1 cellular context compared by ENCODE assay signal in the genomic region with DNA sequence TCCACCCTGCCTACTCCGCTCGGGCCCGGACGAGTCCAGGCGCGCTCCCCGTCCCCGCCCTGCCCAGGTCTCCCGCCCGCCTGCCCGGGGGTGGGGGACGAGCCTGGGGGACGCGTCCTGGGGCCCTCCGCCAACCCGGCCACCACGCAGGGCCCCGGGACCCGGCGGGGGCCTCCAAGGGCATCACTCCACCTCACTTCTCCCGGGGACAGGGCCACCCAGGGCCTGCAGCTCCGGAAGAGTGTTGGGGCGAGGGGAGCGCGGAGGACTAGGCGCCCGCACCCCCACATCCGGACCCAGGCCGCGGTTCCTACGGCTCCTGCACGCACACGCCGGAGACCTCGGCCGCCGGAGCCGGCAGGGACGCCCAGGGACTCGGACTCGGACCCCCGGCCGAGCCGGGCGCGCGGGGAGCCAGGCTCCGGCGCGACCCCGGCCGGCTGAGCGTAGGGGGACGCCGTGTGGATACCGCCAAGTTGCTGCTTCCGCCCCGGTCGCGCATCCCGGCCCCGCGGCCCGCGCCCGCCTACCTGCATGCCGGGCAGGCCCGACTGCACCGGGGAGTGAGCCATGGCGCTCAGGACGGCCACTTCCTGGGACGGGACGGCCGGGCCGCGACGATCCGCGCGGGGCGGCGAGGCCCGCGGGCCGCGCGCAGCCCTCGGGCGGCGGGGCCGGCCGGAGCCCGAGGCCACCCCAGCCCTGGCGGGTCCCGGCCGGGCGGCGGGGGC.
TF ChIP-seq lines count a peak whose summit lies in the region.

No MANE protein-coding gene starts in this region.

TF ChIP-seq in HepG2, 621 proteins besides CTCF, POLR2A, EP300 and RAD21 (continued from another document and continues in another):
- no peak for TF ChIP-seq ZBTB21 (CRISPR knock-in tag; IDR thresholded peaks at IDR 0.05)
- no peak for TF ChIP-seq MIER2 (CRISPR knock-in tag; IDR thresholded peaks at IDR 0.05)
- no peak for TF ChIP-seq RARG (CRISPR knock-in tag; IDR thresholded peaks at IDR 0.05; ENCODE audit: low read depth)
- TF ChIP-seq PLRG1 (conservative IDR thresholded peaks at IDR 0.05) = no peak
- no peak for TF ChIP-seq AKAP8 (CRISPR knock-in tag; IDR thresholded peaks at IDR 0.05)
- no peak for TF ChIP-seq GATA4 (IDR thresholded peaks at IDR 0.05; ENCODE audit: borderline replicate concordance, low read depth)
- TF ChIP-seq ZNF446 (CRISPR knock-in tag; IDR thresholded peaks at IDR 0.05) = peak; percentile 85; the same call in 1 of the 2 replicates
- TF ChIP-seq, protein P1, sequence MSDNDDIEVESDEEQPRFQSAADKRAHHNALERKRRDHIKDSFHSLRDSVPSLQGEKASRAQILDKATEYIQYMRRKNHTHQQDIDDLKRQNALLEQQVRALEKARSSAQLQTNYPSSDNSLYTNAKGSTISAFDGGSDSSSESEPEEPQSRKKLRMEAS (IDR thresholded peaks at IDR 0.05) = peak; percentile 10; the same call in 1 of the 2 replicates
- TF ChIP-seq ZNF552 (CRISPR knock-in tag; IDR thresholded peaks at IDR 0.05; ENCODE audit: borderline replicate concordance) = no peak
- no peak for TF ChIP-seq ZNF644 (CRISPR knock-in tag; IDR thresholded peaks at IDR 0.05; ENCODE audit: low read depth)
- TF ChIP-seq GFI1 (CRISPR knock-in tag; IDR thresholded peaks at IDR 0.05; ENCODE audit: borderline replicate concordance) = no peak
- TF ChIP-seq NCOR1 (IDR thresholded peaks at IDR 0.05; ENCODE audit: borderline replicate concordance, low read length) = no peak
- TF ChIP-seq ZNF792 (CRISPR knock-in tag; IDR thresholded peaks at IDR 0.05) = no peak
- no peak for TF ChIP-seq DNMT3B (CRISPR knock-in tag; conservative IDR thresholded peaks at IDR 0.05)
- no peak for TF ChIP-seq MXD4 (CRISPR knock-in tag; IDR thresholded peaks at IDR 0.05)
- TF ChIP-seq, protein P2, sequence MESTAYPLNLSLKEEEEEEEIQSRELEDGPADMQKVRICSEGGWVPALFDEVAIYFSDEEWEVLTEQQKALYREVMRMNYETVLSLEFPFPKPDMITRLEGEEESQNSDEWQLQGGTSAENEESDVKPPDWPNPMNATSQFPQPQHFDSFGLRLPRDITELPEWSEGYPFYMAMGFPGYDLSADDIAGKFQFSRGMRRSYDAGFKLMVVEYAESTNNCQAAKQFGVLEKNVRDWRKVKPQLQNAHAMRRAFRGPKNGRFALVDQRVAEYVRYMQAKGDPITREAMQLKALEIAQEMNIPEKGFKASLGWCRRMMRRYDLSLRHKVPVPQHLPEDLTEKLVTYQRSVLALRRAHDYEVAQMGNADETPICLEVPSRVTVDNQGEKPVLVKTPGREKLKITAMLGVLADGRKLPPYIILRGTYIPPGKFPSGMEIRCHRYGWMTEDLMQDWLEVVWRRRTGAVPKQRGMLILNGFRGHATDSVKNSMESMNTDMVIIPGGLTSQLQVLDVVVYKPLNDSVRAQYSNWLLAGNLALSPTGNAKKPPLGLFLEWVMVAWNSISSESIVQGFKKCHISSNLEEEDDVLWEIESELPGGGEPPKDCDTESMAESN (CRISPR knock-in tag; conservative IDR thresholded peaks at IDR 0.05) = no peak
- no peak for TF ChIP-seq CENPX (CRISPR knock-in tag; IDR thresholded peaks at IDR 0.05)
- no peak for TF ChIP-seq ZBTB1 (CRISPR knock-in tag; IDR thresholded peaks at IDR 0.05; ENCODE audit: borderline replicate concordance)
- TF ChIP-seq ZFP62 (CRISPR knock-in tag; IDR thresholded peaks at IDR 0.05) = no peak
- TF ChIP-seq ZNF672 (CRISPR knock-in tag; IDR thresholded peaks at IDR 0.05) = no peak
- TF ChIP-seq, protein P3, sequence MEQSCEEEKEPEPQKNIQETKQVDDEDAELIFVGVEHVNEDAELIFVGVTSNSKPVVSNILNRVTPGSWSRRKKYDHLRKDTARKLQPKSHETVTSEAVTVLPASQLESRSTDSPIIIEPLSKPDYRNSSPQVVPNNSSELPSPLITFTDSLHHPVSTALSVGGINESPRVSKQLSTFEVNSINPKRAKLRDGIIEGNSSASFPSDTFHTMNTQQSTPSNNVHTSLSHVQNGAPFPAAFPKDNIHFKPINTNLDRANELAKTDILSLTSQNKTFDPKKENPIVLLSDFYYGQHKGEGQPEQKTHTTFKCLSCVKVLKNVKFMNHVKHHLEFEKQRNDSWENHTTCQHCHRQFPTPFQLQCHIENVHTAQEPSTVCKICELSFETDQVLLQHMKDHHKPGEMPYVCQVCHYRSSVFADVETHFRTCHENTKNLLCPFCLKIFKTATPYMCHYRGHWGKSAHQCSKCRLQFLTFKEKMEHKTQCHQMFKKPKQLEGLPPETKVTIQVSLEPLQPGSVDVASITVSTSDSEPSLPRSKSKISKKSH (CRISPR knock-in tag; IDR thresholded peaks at IDR 0.05; ENCODE audit: borderline replicate concordance) = no peak
- TF ChIP-seq, protein P4, sequence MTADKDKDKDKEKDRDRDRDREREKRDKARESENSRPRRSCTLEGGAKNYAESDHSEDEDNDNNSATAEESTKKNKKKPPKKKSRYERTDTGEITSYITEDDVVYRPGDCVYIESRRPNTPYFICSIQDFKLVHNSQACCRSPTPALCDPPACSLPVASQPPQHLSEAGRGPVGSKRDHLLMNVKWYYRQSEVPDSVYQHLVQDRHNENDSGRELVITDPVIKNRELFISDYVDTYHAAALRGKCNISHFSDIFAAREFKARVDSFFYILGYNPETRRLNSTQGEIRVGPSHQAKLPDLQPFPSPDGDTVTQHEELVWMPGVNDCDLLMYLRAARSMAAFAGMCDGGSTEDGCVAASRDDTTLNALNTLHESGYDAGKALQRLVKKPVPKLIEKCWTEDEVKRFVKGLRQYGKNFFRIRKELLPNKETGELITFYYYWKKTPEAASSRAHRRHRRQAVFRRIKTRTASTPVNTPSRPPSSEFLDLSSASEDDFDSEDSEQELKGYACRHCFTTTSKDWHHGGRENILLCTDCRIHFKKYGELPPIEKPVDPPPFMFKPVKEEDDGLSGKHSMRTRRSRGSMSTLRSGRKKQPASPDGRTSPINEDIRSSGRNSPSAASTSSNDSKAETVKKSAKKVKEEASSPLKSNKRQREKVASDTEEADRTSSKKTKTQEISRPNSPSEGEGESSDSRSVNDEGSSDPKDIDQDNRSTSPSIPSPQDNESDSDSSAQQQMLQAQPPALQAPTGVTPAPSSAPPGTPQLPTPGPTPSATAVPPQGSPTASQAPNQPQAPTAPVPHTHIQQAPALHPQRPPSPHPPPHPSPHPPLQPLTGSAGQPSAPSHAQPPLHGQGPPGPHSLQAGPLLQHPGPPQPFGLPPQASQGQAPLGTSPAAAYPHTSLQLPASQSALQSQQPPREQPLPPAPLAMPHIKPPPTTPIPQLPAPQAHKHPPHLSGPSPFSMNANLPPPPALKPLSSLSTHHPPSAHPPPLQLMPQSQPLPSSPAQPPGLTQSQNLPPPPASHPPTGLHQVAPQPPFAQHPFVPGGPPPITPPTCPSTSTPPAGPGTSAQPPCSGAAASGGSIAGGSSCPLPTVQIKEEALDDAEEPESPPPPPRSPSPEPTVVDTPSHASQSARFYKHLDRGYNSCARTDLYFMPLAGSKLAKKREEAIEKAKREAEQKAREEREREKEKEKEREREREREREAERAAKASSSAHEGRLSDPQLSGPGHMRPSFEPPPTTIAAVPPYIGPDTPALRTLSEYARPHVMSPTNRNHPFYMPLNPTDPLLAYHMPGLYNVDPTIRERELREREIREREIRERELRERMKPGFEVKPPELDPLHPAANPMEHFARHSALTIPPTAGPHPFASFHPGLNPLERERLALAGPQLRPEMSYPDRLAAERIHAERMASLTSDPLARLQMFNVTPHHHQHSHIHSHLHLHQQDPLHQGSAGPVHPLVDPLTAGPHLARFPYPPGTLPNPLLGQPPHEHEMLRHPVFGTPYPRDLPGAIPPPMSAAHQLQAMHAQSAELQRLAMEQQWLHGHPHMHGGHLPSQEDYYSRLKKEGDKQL (CRISPR knock-in tag; IDR thresholded peaks at IDR 0.05; ENCODE audit: low read depth) = no peak
- no peak for TF ChIP-seq ZBTB42 (CRISPR knock-in tag; IDR thresholded peaks at IDR 0.05)
- no peak for TF ChIP-seq NFATC3 (CRISPR knock-in tag; IDR thresholded peaks at IDR 0.05)
- TF ChIP-seq, protein P5, sequence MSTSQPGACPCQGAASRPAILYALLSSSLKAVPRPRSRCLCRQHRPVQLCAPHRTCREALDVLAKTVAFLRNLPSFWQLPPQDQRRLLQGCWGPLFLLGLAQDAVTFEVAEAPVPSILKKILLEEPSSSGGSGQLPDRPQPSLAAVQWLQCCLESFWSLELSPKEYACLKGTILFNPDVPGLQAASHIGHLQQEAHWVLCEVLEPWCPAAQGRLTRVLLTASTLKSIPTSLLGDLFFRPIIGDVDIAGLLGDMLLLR (CRISPR knock-in tag; IDR thresholded peaks at IDR 0.05) = no peak
- TF ChIP-seq KDM3A (CRISPR knock-in tag; IDR thresholded peaks at IDR 0.05; ENCODE audit: low read depth) = no peak
- TF ChIP-seq ZNF724P (CRISPR knock-in tag; IDR thresholded peaks at IDR 0.05; ENCODE audit: borderline replicate concordance) = no peak
- TF ChIP-seq, protein P6, sequence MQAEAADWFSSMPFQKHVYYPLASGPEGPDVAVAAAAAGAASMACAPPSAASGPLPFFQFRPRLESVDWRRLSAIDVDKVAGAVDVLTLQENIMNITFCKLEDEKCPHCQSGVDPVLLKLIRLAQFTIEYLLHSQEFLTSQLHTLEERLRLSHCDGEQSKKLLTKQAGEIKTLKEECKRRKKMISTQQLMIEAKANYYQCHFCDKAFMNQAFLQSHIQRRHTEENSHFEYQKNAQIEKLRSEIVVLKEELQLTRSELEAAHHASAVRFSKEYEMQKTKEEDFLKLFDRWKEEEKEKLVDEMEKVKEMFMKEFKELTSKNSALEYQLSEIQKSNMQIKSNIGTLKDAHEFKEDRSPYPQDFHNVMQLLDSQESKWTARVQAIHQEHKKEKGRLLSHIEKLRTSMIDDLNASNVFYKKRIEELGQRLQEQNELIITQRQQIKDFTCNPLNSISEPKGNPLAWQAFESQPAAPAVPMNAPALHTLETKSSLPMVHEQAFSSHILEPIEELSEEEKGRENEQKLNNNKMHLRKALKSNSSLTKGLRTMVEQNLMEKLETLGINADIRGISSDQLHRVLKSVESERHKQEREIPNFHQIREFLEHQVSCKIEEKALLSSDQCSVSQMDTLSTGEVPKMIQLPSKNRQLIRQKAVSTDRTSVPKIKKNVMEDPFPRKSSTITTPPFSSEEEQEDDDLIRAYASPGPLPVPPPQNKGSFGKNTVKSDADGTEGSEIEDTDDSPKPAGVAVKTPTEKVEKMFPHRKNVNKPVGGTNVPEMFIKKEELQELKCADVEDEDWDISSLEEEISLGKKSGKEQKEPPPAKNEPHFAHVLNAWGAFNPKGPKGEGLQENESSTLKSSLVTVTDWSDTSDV (CRISPR knock-in tag; IDR thresholded peaks at IDR 0.05) = no peak
- TF ChIP-seq HMG20A (CRISPR knock-in tag; IDR thresholded peaks at IDR 0.05; ENCODE audit: borderline replicate concordance) = no peak
- TF ChIP-seq MZF1 (CRISPR knock-in tag; IDR thresholded peaks at IDR 0.05; ENCODE audit: borderline replicate concordance) = no peak
- peak; percentile 36; the same call in 1 of the 2 replicates for TF ChIP-seq BRD4 (CRISPR knock-in tag; IDR thresholded peaks at IDR 0.05)
- TF ChIP-seq, protein P7, sequence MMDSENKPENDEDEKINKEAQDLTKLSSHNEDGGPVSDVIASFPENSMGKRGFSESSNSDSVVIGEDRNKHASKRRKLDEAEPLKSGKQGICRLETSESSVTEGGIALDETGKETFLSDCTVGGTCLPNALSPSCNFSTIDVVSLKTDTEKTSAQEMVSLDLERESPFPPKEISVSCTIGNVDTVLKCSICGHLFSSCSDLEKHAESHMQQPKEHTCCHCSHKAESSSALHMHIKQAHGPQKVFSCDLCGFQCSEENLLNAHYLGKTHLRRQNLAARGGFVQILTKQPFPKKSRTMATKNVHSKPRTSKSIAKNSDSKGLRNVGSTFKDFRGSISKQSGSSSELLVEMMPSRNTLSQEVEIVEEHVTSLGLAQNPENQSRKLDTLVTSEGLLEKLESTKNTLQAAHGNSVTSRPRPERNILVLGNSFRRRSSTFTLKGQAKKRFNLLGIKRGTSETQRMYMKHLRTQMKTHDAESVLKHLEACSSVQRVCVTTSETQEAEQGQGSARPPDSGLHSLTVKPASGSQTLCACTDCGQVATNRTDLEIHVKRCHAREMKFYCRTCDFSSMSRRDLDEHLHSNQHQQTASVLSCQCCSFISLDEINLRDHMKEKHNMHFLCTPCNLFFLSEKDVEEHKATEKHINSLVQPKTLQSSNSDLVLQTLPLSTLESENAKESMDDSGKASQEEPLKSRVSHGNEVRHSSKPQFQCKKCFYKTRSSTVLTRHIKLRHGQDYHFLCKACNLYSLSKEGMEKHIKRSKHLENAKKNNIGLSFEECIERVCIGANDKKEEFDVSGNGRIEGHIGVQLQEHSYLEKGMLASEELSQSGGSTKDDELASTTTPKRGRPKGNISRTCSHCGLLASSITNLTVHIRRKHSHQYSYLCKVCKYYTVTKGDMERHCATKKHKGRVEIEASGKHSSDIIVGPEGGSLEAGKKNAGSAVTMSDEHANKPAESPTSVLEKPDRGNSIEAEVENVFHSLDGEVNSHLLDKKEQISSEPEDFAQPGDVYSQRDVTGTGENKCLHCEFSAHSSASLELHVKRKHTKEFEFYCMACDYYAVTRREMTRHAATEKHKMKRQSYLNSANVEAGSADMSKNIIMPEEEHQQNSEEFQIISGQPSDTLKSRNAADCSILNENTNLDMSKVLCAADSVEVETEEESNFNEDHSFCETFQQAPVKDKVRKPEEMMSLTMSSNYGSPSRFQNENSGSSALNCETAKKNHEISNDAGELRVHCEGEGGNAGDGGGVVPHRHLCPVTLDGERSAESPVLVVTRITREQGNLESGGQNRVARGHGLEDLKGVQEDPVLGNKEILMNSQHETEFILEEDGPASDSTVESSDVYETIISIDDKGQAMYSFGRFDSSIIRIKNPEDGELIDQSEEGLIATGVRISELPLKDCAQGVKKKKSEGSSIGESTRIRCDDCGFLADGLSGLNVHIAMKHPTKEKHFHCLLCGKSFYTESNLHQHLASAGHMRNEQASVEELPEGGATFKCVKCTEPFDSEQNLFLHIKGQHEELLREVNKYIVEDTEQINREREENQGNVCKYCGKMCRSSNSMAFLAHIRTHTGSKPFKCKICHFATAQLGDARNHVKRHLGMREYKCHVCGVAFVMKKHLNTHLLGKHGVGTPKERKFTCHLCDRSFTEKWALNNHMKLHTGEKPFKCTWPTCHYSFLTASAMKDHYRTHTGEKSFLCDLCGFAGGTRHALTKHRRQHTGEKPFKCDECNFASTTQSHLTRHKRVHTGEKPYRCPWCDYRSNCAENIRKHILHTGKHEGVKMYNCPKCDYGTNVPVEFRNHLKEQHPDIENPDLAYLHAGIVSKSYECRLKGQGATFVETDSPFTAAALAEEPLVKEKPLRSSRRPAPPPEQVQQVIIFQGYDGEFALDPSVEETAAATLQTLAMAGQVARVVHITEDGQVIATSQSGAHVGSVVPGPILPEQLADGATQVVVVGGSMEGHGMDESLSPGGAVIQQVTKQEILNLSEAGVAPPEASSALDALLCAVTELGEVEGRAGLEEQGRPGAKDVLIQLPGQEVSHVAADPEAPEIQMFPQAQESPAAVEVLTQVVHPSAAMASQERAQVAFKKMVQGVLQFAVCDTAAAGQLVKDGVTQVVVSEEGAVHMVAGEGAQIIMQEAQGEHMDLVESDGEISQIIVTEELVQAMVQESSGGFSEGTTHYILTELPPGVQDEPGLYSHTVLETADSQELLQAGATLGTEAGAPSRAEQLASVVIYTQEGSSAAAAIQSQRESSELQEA (CRISPR knock-in tag; IDR thresholded peaks at IDR 0.05; ENCODE audit: not compliant biosample characterization) = no peak
- no peak for TF ChIP-seq ZNF878 (CRISPR knock-in tag; IDR thresholded peaks at IDR 0.05)
